Comparison of ENCODE assay signal across 31 cellular contexts in genomic region chr15:37873336-37873735, GRCh38.
DNase-seq lines count a peak whose midpoint lies in the region; ATAC-seq, FAIRE-seq and TF ChIP-seq lines count a peak whose summit lies in the region.
"Had no signal": no experiment of that assay in that cellular context is flagged by ENCODE, and none has a peak within 500 bp of the region (broad histone marks: within the 10 kb centered on the region; RNA-seq: fewer than 3 reads in every experiment).

No MANE protein-coding gene starts in this region.

- H3K9ac ChIP-seq in SK-N-MC (ENCODE audit: insufficient read length) = no peak overlapping the region

- no peaks in the 10 kb centered on the region for H3K4me1 ChIP-seq in vagina
- no peaks in the 10 kb centered on the region for H3K4me1 ChIP-seq in CD8-positive, alpha-beta T cell (ENCODE audit: insufficient read depth, low read length)
- H3K4me1 ChIP-seq: ascending aorta, colonic mucosa had no signal

- H3K9me3 ChIP-seq in SK-N-MC (ENCODE audit: low read depth, low read length) (no peaks in the 10 kb centered on the region), vagina (no peaks in the 10 kb centered on the region)
- no peaks in the 10 kb centered on the region for H3K9me3 ChIP-seq in CD8-positive, alpha-beta T cell (ENCODE audit: low read length)
- H3K9me3 ChIP-seq: ascending aorta, colonic mucosa, neutrophil, SJSA1, tibial artery had no signal

- TF ChIP-seq POLR2A in vagina (IDR thresholded peaks at IDR 0.05) (no peak), H54 (IDR thresholded peaks at IDR 0.05; ENCODE audit: low read depth, low read length) (no peak)

- TF ChIP-seq CTCF in fibroblast of mammary gland (conservative IDR thresholded peaks at IDR 0.05; ENCODE audit: control insufficient read depth, insufficient read depth, low read depth, low read length) (no peak), nephron (IDR thresholded peaks at IDR 0.05; ENCODE audit: unreplicated experiment in 3 of 3) (no peak), vagina (IDR thresholded peaks at IDR 0.05) (no peak)
- TF ChIP-seq CTCF in CD8-positive, alpha-beta T cell (IDR thresholded peaks at IDR 0.05) = no peak

- peak overlapping the region; percentile 78 to 91 (median 81) for H3K27ac Mint-ChIP-seq in nephron
- no peak overlapping the region for H3K27ac Mint-ChIP-seq in CD8-positive, alpha-beta T cell
- H3K27ac Mint-ChIP-seq: activated naive CD8-positive, alpha-beta T cell; memory B cell; T-helper 1 cell treated with Interleukin-12 subunit alpha and Interleukin-12 subunit beta and Interleukin-4 antibody, amounts not matched to agents 30 μg/mL and 1 μg/mL, for 36 hours had no signal

- no peak for ATAC-seq in CD8-positive, alpha-beta T cell
- ATAC-seq: left cardiac atrium, right cardiac atrium had no signal

- no peaks in the 10 kb centered on the region for H3K27me3 ChIP-seq in vagina
- H3K27me3 ChIP-seq in CD8-positive, alpha-beta T cell (ENCODE audit: insufficient read depth, low read length) = no peaks in the 10 kb centered on the region
- H3K27me3 ChIP-seq: ascending aorta, colonic mucosa, neutrophil, SJSA1, tibial artery had no signal

- peak; percentile 23 for DNase-seq in GM04504 (ENCODE audit: low read depth)
- no peak for DNase-seq in SK-N-MC (ENCODE audit: low read depth, low spot score)
- DNase-seq in fibroblast of mammary gland (ENCODE audit: low read depth) = peak; percentile 48
- no peak for DNase-seq in vagina (ENCODE audit: extremely low spot score in 2 of 2)
- no peak for DNase-seq in CD8-positive, alpha-beta T cell
- no peak for DNase-seq in H54 (ENCODE audit: insufficient read length, low spot score)
- DNase-seq: ACHN; activated CD4-positive, alpha-beta T cell treated with anti-CD3 and anti-CD28 coated beads, Interleukin-2, amount 50 U/mL, for 1 hour; activated CD4-positive, CD25-positive, alpha-beta regulatory T cell; activated effector memory CD4-positive, alpha-beta T cell treated with Interleukin-2 at 50 U/mL for 16 hours; activated T-cell treated with anti-CD3 and anti-CD28 coated beads, Interleukin-2, amount 50 U/mL, for 1 hour; colonic mucosa; effector memory CD4-positive, alpha-beta T cell; erythroblast; hippocampal formation; left cardiac atrium; NCI-H1694 treated with DMSO at 0.1 percent for 48 hours; NCI-H446; OCI-M1; right cardiac atrium; stimulated activated CD4-positive, alpha-beta T cell treated with anti-CD3 and anti-CD28 coated beads, Interleukin-2, amount 100 ng/mL, for 48 hours; tibial artery had no signal

- no peak for FAIRE-seq in H54 (lab: Jason Lieb, UNC)
- FAIRE-seq: GM12892 had no signal

- H3K27ac ChIP-seq in SK-N-MC (peak overlapping the region; percentile 84; the same call in 1 of the 2 replicates), vagina (no peak overlapping the region)
- no peak overlapping the region for H3K27ac ChIP-seq in CD8-positive, alpha-beta T cell (ENCODE audit: low read depth, low read length)
- H3K27ac ChIP-seq: ascending aorta, colonic mucosa, neutrophil, RWPE1, SJSA1, tibial artery had no signal

- intact Hi-C loops in vagina (cut with DNase I) = loop anchor here (5.0 kb wide), 1 partner anchor 501 kb away; no protein-coding TSS in a partner anchor
- intact Hi-C loops in CD8-positive, alpha-beta T cell (cut with DNase I, micrococcal nuclease) = no loop called here

- no peaks in the 10 kb centered on the region for H3K27me3 Mint-ChIP-seq in nephron (ENCODE audit: low read depth)
- H3K27me3 Mint-ChIP-seq in CD8-positive, alpha-beta T cell (ENCODE audit: low read depth) = peaks cover 2% of the 10 kb centered on the region

- peak overlapping the region in 1 of 3 experiments; percentile 21 for H3K4me3 Mint-ChIP-seq in nephron
- H3K4me3 Mint-ChIP-seq in CD8-positive, alpha-beta T cell = no peak overlapping the region
- H3K4me3 Mint-ChIP-seq: activated naive CD8-positive, alpha-beta T cell; memory B cell; T-helper 1 cell treated with Interleukin-12 subunit alpha and Interleukin-12 subunit beta and Interleukin-4 antibody, amounts not matched to agents 30 μg/mL and 1 μg/mL, for 36 hours had no signal

- no peaks in the 10 kb centered on the region for H3K36me3 Mint-ChIP-seq in nephron (ENCODE audit: low read depth)
- no peaks in the 10 kb centered on the region for H3K36me3 Mint-ChIP-seq in CD8-positive, alpha-beta T cell
- H3K36me3 Mint-ChIP-seq: activated naive CD8-positive, alpha-beta T cell; memory B cell had no signal

- H3K9me3 Mint-ChIP-seq in nephron = no peaks in the 10 kb centered on the region
- H3K9me3 Mint-ChIP-seq in CD8-positive, alpha-beta T cell = no peaks in the 10 kb centered on the region
- H3K9me3 Mint-ChIP-seq: memory B cell; T-helper 1 cell treated with Interleukin-12 subunit alpha and Interleukin-12 subunit beta and Interleukin-4 antibody, amounts not matched to agents 30 μg/mL and 1 μg/mL, for 36 hours had no signal

- H3K4me3 ChIP-seq in SK-N-MC = no peak overlapping the region
- H3K4me3 ChIP-seq in fibroblast of mammary gland (ENCODE audit: control insufficient read depth, low read depth, low read length) = no peak overlapping the region
- H3K4me3 ChIP-seq in vagina = no peak overlapping the region
- no peak overlapping the region for H3K4me3 ChIP-seq in CD8-positive, alpha-beta T cell (ENCODE audit: low read depth, low read length)
- H3K4me3 ChIP-seq: ascending aorta, colonic mucosa, SJSA1 had no signal

- POLR2A ChIA-PET in CD8-positive, alpha-beta T cell (lab: Charles Lee) = interaction anchor here (0.5 kb wide), 1 partner anchor 40 kb away, joined by 3 read pairs; no protein-coding TSS in a partner anchor

- CTCF ChIA-PET in CD8-positive, alpha-beta T cell (lab: Charles Lee) = no interaction called here

- H3K4me1 Mint-ChIP-seq in nephron = peaks cover 30% of the 10 kb centered on the region
- H3K4me1 Mint-ChIP-seq in CD8-positive, alpha-beta T cell (ENCODE audit: low read depth) = no peaks in the 10 kb centered on the region
- H3K4me1 Mint-ChIP-seq: memory B cell had no signal

- no peaks in the 10 kb centered on the region for H3K36me3 ChIP-seq in SK-N-MC (ENCODE audit: insufficient read depth, low read length)
- H3K36me3 ChIP-seq in vagina = no peaks in the 10 kb centered on the region
- no peaks in the 10 kb centered on the region for H3K36me3 ChIP-seq in CD8-positive, alpha-beta T cell (ENCODE audit: insufficient read depth, low read length)
- H3K36me3 ChIP-seq: ascending aorta, colonic mucosa, neutrophil, SJSA1, tibial artery had no signal

Comparison
In these comparisons a context has a peak if more than half of its experiments do, and no peak if none do; other contexts are left out.
1. DNase-seq: peak in GM04504 (single experiment) and fibroblast of mammary gland (single experiment); none in SK-N-MC (single experiment), vagina (0 of 2), CD8-positive, alpha-beta T cell (0 of 7) and H54 (single experiment).